20 cellular contexts compared by ENCODE assay signal in genomic region chr17:28828294-28829040, GRCh38. TPM values are rescaled to one million over a fixed set of nuclear protein-coding genes. Genes with fewer than 3 reads are reported as not detected.
DNase-seq lines count a peak whose midpoint lies in the region; ATAC-seq and TF ChIP-seq lines count a peak whose summit lies in the region.
"Had no signal": no experiment of that assay in that cellular context is flagged by ENCODE, and none has a peak within 500 bp of the region (broad histone marks: within the 10 kb centered on the region; RNA-seq: fewer than 3 reads in every experiment).

No MANE protein-coding gene starts in this region.

- H3K9me1 ChIP-seq in IMR-90 (ENCODE audit: insufficient read depth, low read length) = no peaks in the 10 kb centered on the region

- H2AFZ ChIP-seq in IMR-90 (replicated peaks; ENCODE audit: low read length, poor library complexity) (no peak overlapping the region), osteoblast (ENCODE audit: low read length) (no peak overlapping the region)

- H3K18ac ChIP-seq in IMR-90 (ENCODE audit: low read depth, low read length) = no peak overlapping the region

- intact Hi-C loops in IMR-90 (cut with micrococcal nuclease) = no loop called here

- in situ Hi-C loops in IMR-90 (cut with MboI; ENCODE audit: low sequenced_read_pairs) = no loop called here
- in situ Hi-C loops in astrocyte of the spinal cord (cut with HindIII; ENCODE audit: low sequenced_read_pairs) = no loop called here

- no peak for ATAC-seq in IMR-90 (ENCODE audit: low read depth)
- no peak for ATAC-seq in GM18870 (IDR thresholded peaks at IDR 0.05; ENCODE audit: unreplicated experiment)
- ATAC-seq: pancreas had no signal

- no peak overlapping the region for H2AK9ac ChIP-seq in IMR-90 (replicated peaks; ENCODE audit: low read depth, low read length, poor library complexity)

- 95% methylated on average over 10 of the region's 15 CpGs; no CpG with 5 or more reads in 1 of the 2 experiments for WGBS in IMR-90 (ENCODE audit: extremely low coverage in 2 of 2, insufficient read length in 1 of 2), 2 experiments

- DNase-seq in AG10803 (ENCODE audit: low read depth) = peak; percentile 40
- DNase-seq in IMR-90 = peak; percentile 35
- DNase-seq in astrocyte of the spinal cord (ENCODE audit: low read depth, low spot score) = peak; percentile 65
- DNase-seq in osteoblast (ENCODE audit: insufficient read length, low spot score, missing footprints) = peak; percentile 88
- DNase-seq in nucleus accumbens (lab: John Stamatoyannopoulos, UW) = no peak
- no peak for DNase-seq in progenitor cell of endocrine pancreas (ENCODE audit: low spot score, unreplicated experiment)
- no peak for DNase-seq in OCI-M2 (lab: John Stamatoyannopoulos, UW; ENCODE audit: unreplicated experiment)
- DNase-seq: activated naive CD4-positive, alpha-beta T cell treated with anti-CD3 and anti-CD28 coated beads for 36 hours; BE2C; dermis blood vessel endothelial cell; GF-D8; NCI-H1417; NK-92 treated with Interleukin-12 subunit alpha and Interleukin-12 subunit beta, amount 100 ng/mL, for 24 hours; Right ventricle myocardium superior; T-helper 2 cell had no signal

- no peak overlapping the region for H3K27ac ChIP-seq in IMR-90 (ENCODE audit: insufficient read depth, low read length)
- peak overlapping the region; percentile 35 for H3K27ac ChIP-seq in osteoblast (ENCODE audit: low read depth, low read length)
- H3K27ac ChIP-seq: pancreas, thoracic aorta had no signal

- H2BK15ac ChIP-seq in IMR-90 (ENCODE audit: low read depth, low read length) = no peak overlapping the region

- TF ChIP-seq RAD21 in IMR-90 (IDR thresholded peaks at IDR 0.05; ENCODE audit: low read length) = no peak

- no peak overlapping the region for H3K4me2 ChIP-seq in IMR-90 (ENCODE audit: low read depth, low read length)
- H3K4me2 ChIP-seq in osteoblast (ENCODE audit: insufficient read depth, low read length) = no peak overlapping the region
- H3K4me2 ChIP-seq: smooth muscle cell had no signal

- peaks cover 23 to 62% of the 10 kb centered on the region in 2 experiments for H3K79me1 ChIP-seq in IMR-90 (ENCODE audit: low read depth in 1 of 2, low read length in 2 of 2)

- no peak overlapping the region for H3K4me3 Mint-ChIP-seq in progenitor cell of endocrine pancreas (ENCODE audit: low read depth)
- H3K4me3 Mint-ChIP-seq: activated naive CD4-positive, alpha-beta T cell treated with anti-CD3 and anti-CD28 coated beads for 36 hours; brain had no signal

- H3K4me1 Mint-ChIP-seq in progenitor cell of endocrine pancreas (ENCODE audit: low read depth) = no peaks in the 10 kb centered on the region
- H3K4me1 Mint-ChIP-seq: brain had no signal

- TF ChIP-seq CTCF in AG10803 (conservative IDR thresholded peaks at IDR 0.05; ENCODE audit: low read length) (no peak), IMR-90 (conservative IDR thresholded peaks at IDR 0.05; ENCODE audit: low read depth, low read length) (no peak), astrocyte of the spinal cord (IDR thresholded peaks at IDR 0.05; ENCODE audit: low read depth, low read length) (no peak), osteoblast (IDR thresholded peaks at IDR 0.05; ENCODE audit: extremely low read depth, low read depth, low read length) (no peak), progenitor cell of endocrine pancreas (IDR thresholded peaks at IDR 0.05; ENCODE audit: unreplicated experiment) (no peak)

- H3K9me3 Mint-ChIP-seq in progenitor cell of endocrine pancreas (ENCODE audit: low read depth) = no peaks in the 10 kb centered on the region
- H3K9me3 Mint-ChIP-seq: activated naive CD4-positive, alpha-beta T cell treated with anti-CD3 and anti-CD28 coated beads for 36 hours; brain had no signal

- no peaks in the 10 kb centered on the region for H3K27me3 Mint-ChIP-seq in progenitor cell of endocrine pancreas
- H3K27me3 Mint-ChIP-seq: brain had no signal

- CTCF ChIA-PET in IMR-90 (lab: Yijun Ruan, JAX) = no interaction called here

- peaks cover 56% of the 10 kb centered on the region for H3K79me2 ChIP-seq in osteoblast (ENCODE audit: insufficient read depth, low read length)

- no peak overlapping the region for H3K27ac Mint-ChIP-seq in progenitor cell of endocrine pancreas
- H3K27ac Mint-ChIP-seq: activated naive CD4-positive, alpha-beta T cell treated with anti-CD3 and anti-CD28 coated beads for 36 hours had no signal

- no peak overlapping the region for H2BK20ac ChIP-seq in IMR-90 (ENCODE audit: low read depth, low read length)

- H3K36me3 Mint-ChIP-seq in progenitor cell of endocrine pancreas (ENCODE audit: insufficient read depth) = peaks cover 11% of the 10 kb centered on the region

- no peak overlapping the region for H3K14ac ChIP-seq in IMR-90 (replicated peaks; ENCODE audit: low read depth, low read length)

- H2BK5ac ChIP-seq in IMR-90 (ENCODE audit: low read depth, low read length, poor library complexity, severe bottlenecking) = no peak overlapping the region

- POLR2A ChIA-PET in IMR-90 (lab: Charles Lee; ENCODE audit: unreplicated experiment) = no interaction called here

- no peak overlapping the region for H3K23ac ChIP-seq in IMR-90 (ENCODE audit: low read depth, low read length)

- H4K5ac ChIP-seq in IMR-90 (ENCODE audit: low read depth, low read length) = no peak overlapping the region

- H4K91ac ChIP-seq in IMR-90 (ENCODE audit: insufficient read depth, low read depth, low read length) = no peak overlapping the region

- dilution Hi-C loops in IMR-90 (cut with HindIII; ENCODE audit: low sequenced_read_pairs, unreplicated experiment) = no loop called here

- H3K4ac ChIP-seq in IMR-90 (ENCODE audit: low read depth, low read length) = no peak overlapping the region

- H3K9ac ChIP-seq in IMR-90 (ENCODE audit: low read depth, low read length) = no peak overlapping the region

- no peak overlapping the region for H2AK5ac ChIP-seq in IMR-90 (ENCODE audit: low read depth, low read length)

- H3K27me3 ChIP-seq in IMR-90 (ENCODE audit: control insufficient read depth, insufficient read depth, low read length) (no peaks in the 10 kb centered on the region), osteoblast (ENCODE audit: insufficient read depth, low read length) (no peaks in the 10 kb centered on the region)
- H3K27me3 ChIP-seq: BE2C, pancreas had no signal

- H4K8ac ChIP-seq in IMR-90 (ENCODE audit: low read depth in 2 of 2, low read length in 2 of 2) = no peak overlapping the region

- H4K20me1 ChIP-seq in IMR-90 (ENCODE audit: insufficient read depth, low read length) (peaks cover 13% of the 10 kb centered on the region), osteoblast (ENCODE audit: insufficient read depth, low read length) (peaks cover 17% of the 10 kb centered on the region)

- H3K4me3 ChIP-seq in AG10803 (ENCODE audit: low read length) (no peak overlapping the region), IMR-90 (ENCODE audit: insufficient read depth, low read depth, low read length) (no peak overlapping the region), astrocyte of the spinal cord (ENCODE audit: low read depth, low read length) (no peak overlapping the region), osteoblast (ENCODE audit: insufficient read depth, low read length) (no peak overlapping the region)
- H3K4me3 ChIP-seq: pancreas, smooth muscle cell, thoracic aorta had no signal

- peaks cover 3% of the 10 kb centered on the region; the same call in 1 of the 2 replicates for H3K36me3 ChIP-seq in IMR-90 (ENCODE audit: control insufficient read depth, insufficient read depth, low read length)
- H3K36me3 ChIP-seq in osteoblast (ENCODE audit: insufficient read depth, low read length) = no peaks in the 10 kb centered on the region
- H3K36me3 ChIP-seq: BE2C, pancreas, thoracic aorta had no signal

- H3K9me3 ChIP-seq in IMR-90 (ENCODE audit: control insufficient read depth, insufficient read depth, low read length) (no peaks in the 10 kb centered on the region), osteoblast (ENCODE audit: low read depth, low read length) (no peaks in the 10 kb centered on the region)
- H3K9me3 ChIP-seq: BE2C, pancreas, thoracic aorta had no signal

- no peak overlapping the region for H2BK120ac ChIP-seq in IMR-90 (ENCODE audit: low read depth, low read length)

- H3K4me1 ChIP-seq in IMR-90 (ENCODE audit: control insufficient read depth, insufficient read depth, low read length) (no peaks in the 10 kb centered on the region; the same call in none of the 2 replicates), osteoblast (ENCODE audit: insufficient read depth, low read length) (peaks cover 4% of the 10 kb centered on the region)
- H3K4me1 ChIP-seq: BE2C, pancreas had no signal

- no peak overlapping the region for H3K56ac ChIP-seq in IMR-90 (ENCODE audit: extremely low read depth, insufficient read depth, low read length)

- no peak for TF ChIP-seq POLR2A in IMR-90 (IDR thresholded peaks at IDR 0.05; ENCODE audit: low read depth, low read length)

- BruUV-seq in IMR-90 (replicated peaks; lab: Mats Ljungman, UMichigan) = no TSS peak

TF ChIP-seq in IMR-90, 13 proteins besides CTCF, POLR2A, EP300 and RAD21:
- TF ChIP-seq BHLHE40 (IDR thresholded peaks at IDR 0.05; ENCODE audit: low read depth, low read length) = no peak
- TF ChIP-seq CEBPB (IDR thresholded peaks at IDR 0.05; ENCODE audit: low read depth, low read length) = no peak
- no peak for TF ChIP-seq MAZ (IDR thresholded peaks at IDR 0.05; ENCODE audit: borderline replicate concordance, low read depth, low read length)
- TF ChIP-seq FOS (IDR thresholded peaks at IDR 0.05; ENCODE audit: low read depth, low read length) = no peak
- TF ChIP-seq SMC3 (IDR thresholded peaks at IDR 0.05; ENCODE audit: low read depth, low read length) = no peak
- TF ChIP-seq NFE2L2 (IDR thresholded peaks at IDR 0.05; ENCODE audit: low read depth, low read length) = no peak
TF ChIP-seq in IMR-90: peak in this region for 0.

RNA-seq across cellular contexts. Expression of gene FAM222B, which starts 14.1 kb away (rescaled TPM):
- total RNA-seq in IMR-90 (2012; rRNA removed) (2.2 and 2.5 TPM in 2 replicates), osteoblast (4.4 and 5.1 TPM in 2 replicates), progenitor cell of endocrine pancreas (48.9 and 58.7 TPM in 2 replicates)
- polyA plus RNA-seq in IMR-90 (2012; rRNA removed) = 10.8 and 11.4 TPM in 2 replicates
- 9.8 and 15.2 TPM in 2 replicates for polyA plus RNA-seq in IMR-90 (2012; cell fraction: cytosol; rRNA removed)
- polyA plus RNA-seq in IMR-90 (2012; cell fraction: nucleus; rRNA removed; ENCODE audit: low replicate concordance) = 26.2 and 26.3 TPM in 2 replicates

RNA-seq across cellular contexts. Expression of gene ERAL1, which starts 26.3 kb away (rescaled TPM):
- total RNA-seq in IMR-90 (2012; rRNA removed) (25.8 and 34.1 TPM in 2 replicates), osteoblast (28.9 and 30.4 TPM in 2 replicates), progenitor cell of endocrine pancreas (49.2 and 49.7 TPM in 2 replicates)
- 62.3 and 71.3 TPM in 2 replicates for polyA plus RNA-seq in IMR-90 (2012; rRNA removed)
- polyA plus RNA-seq in IMR-90 (2012; cell fraction: cytosol; rRNA removed) = 66.0 and 115 TPM in 2 replicates
- polyA plus RNA-seq in IMR-90 (2012; cell fraction: nucleus; rRNA removed; ENCODE audit: low replicate concordance) = 53.6 and 107 TPM in 2 replicates

Comparison
In these comparisons a context has a peak if more than half of its experiments do, and no peak if none do; other contexts are left out.
1. DNase-seq: peak in AG10803 (single experiment), IMR-90 (single experiment), astrocyte of the spinal cord (single experiment) and osteoblast (single experiment); none in nucleus accumbens (0 of 56), progenitor cell of endocrine pancreas (single experiment) and OCI-M2 (single experiment).